ENCODE assay signal across 10 cellular contexts in genomic region chr2:215269397-215270117, GRCh38. TPM values are rescaled to one million over a fixed set of nuclear protein-coding genes. Genes with fewer than 3 reads are reported as not detected.
DNase-seq lines count a peak whose midpoint lies in the region; ATAC-seq and TF ChIP-seq lines count a peak whose summit lies in the region.
"Had no signal": no experiment of that assay in that cellular context is flagged by ENCODE, and none has a peak within 500 bp of the region (broad histone marks: within the 10 kb centered on the region; RNA-seq: fewer than 3 reads in every experiment).

No MANE protein-coding gene starts in this region.

- no peak for TF ChIP-seq POLR2A in esophagus muscularis mucosa (IDR thresholded peaks at IDR 0.05; ENCODE audit: low read depth)

- peaks cover 0 to 4% (median 0%) of the 10 kb centered on the region in 4 donors for H3K4me1 ChIP-seq in esophagus muscularis mucosa
- H3K4me1 ChIP-seq: BLaER1 had no signal

- DNase-seq in DMS79 treated with DMSO at 0.1 percent for 48 hours (lab: John Stamatoyannopoulos, UW) (peak; percentile 59), DMS79 (lab: John Stamatoyannopoulos, UW) (no peak), NCI-H82 treated with DMSO at 0.1 percent for 48 hours (lab: John Stamatoyannopoulos, UW; ENCODE audit: unreplicated experiment) (peak; percentile 63), esophagus muscularis mucosa (ENCODE audit: extremely low spot score) (no peak), substantia nigra (lab: John Stamatoyannopoulos, UW) (peak in 36 of 49 donors; percentile 1 to 70 (median 35))
- peak; percentile 14 for DNase-seq in activated CD8-positive, alpha-beta memory T cell treated with anti-CD3 and anti-CD28 coated beads, Interleukin-2, amount 50 U/mL, for 1 hour (ENCODE audit: extremely low read depth)

- intact Hi-C loops in esophagus muscularis mucosa (cut with DNase I): no loop called here

- peak overlapping the region in 1 of 3 experiments; percentile 24 for H3K4me3 Mint-ChIP-seq in nephron

- no peak overlapping the region for H3K4me3 ChIP-seq in esophagus muscularis mucosa
- H3K4me3 ChIP-seq: BLaER1 had no signal

- H3K9me3 Mint-ChIP-seq in nephron: peaks cover 4% of the 10 kb centered on the region

- no peaks in the 10 kb centered on the region for H3K27me3 ChIP-seq in esophagus muscularis mucosa
- H3K27me3 ChIP-seq: BLaER1, neutrophil had no signal

- TF ChIP-seq EP300 in esophagus muscularis mucosa (IDR thresholded peaks at IDR 0.05): no peak

- H3K27ac ChIP-seq in esophagus muscularis mucosa (replicated peaks in 1 of 4) (no peak overlapping the region), substantia nigra (ENCODE audit: low read depth, low read length, poor library complexity, severe bottlenecking) (no peak overlapping the region)
- H3K27ac ChIP-seq: BLaER1, neutrophil had no signal

- H3K27ac Mint-ChIP-seq in nephron: no peak overlapping the region

- no peaks in the 10 kb centered on the region for H3K9me3 ChIP-seq in esophagus muscularis mucosa
- H3K9me3 ChIP-seq: BLaER1, neutrophil had no signal

- peak; percentile 53 to 84 (median 66) for TF ChIP-seq CTCF in esophagus muscularis mucosa (IDR thresholded peaks at IDR 0.05)
- TF ChIP-seq CTCF in nephron (IDR thresholded peaks at IDR 0.05; ENCODE audit: unreplicated experiment in 3 of 3): peak; percentile 83 to 88 (median 88)

- peaks cover 3% of the 10 kb centered on the region for H3K27me3 Mint-ChIP-seq in nephron (ENCODE audit: low read depth)

- H3K4me1 Mint-ChIP-seq in nephron: no peaks in the 10 kb centered on the region

- peak; percentile 69 for ATAC-seq in HG03571 (IDR thresholded peaks at IDR 0.05; ENCODE audit: unreplicated experiment)

- WGBS in esophagus muscularis mucosa: 22% methylated on average over 12 of the region's 12 CpGs

- no peaks in the 10 kb centered on the region for H3K36me3 Mint-ChIP-seq in nephron (ENCODE audit: low read depth)

- no peaks in the 10 kb centered on the region for H3K36me3 ChIP-seq in esophagus muscularis mucosa
- H3K36me3 ChIP-seq: BLaER1, neutrophil had no signal

RNA-seq across cellular contexts. Expression of gene ATIC, which starts 42.3 kb away (rescaled TPM):
- total RNA-seq in esophagus muscularis mucosa: 10 to 100 TPM; 29.1 to 50.8 (median 34.4) TPM

Comparison
In these comparisons a context has a peak if more than half of its experiments do, and no peak if none do; other contexts are left out.
1. DNase-seq: peak in DMS79 treated with DMSO at 0.1 percent for 48 hours (single experiment), NCI-H82 treated with DMSO at 0.1 percent for 48 hours (single experiment), activated CD8-positive, alpha-beta memory T cell treated with anti-CD3 and anti-CD28 coated beads, Interleukin-2, amount 50 U/mL, for 1 hour (single experiment) and substantia nigra (36 of 49); none in DMS79 (single experiment) and esophagus muscularis mucosa (single experiment).